Comparison of ENCODE assay signal across 8 cellular contexts in the genomic region with DNA sequence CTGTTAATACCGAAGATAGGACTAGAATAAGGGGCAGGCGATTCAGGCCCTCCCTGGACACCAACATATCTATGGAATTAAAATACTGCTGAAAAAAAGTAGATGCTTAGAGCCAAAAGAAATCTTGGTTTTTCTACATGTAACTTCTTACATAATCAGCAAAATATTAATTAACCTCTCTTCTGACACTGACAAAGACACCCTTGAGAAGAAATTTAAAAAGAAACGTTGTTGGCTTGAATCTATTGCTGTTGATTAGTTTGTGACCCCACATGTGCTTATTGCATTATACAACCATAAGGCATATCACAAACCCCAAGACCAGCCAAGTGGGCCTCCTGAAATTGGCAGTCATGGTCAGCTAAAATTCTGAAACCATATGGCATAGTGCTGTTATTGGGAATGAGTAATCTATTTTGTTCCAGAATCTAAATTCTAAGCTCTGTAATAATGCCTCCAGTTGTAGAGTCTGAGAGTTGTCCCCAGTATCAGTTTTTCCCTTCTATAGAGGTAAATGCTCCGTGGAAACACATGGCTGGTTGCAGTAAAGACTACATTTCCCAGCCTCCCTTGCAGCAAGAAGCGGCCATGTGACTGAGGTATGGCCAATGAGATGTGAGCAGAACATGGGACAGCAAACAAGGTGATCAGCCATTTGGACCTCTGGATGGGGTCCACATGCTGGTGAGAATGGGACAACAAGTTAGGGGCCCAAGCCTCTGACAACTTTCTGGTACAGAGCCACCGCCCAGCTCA. TPM values are rescaled to one million over a fixed set of nuclear protein-coding genes. Genes with fewer than 3 reads are reported as not detected.
DNase-seq lines count a peak whose midpoint lies in the region; ATAC-seq and TF ChIP-seq lines count a peak whose summit lies in the region.

No MANE protein-coding gene starts in this region.

- no peaks in the 10 kb centered on the region for H3K9me3 ChIP-seq in CD4-positive, alpha-beta T cell (ENCODE audit: control insufficient read depth, low read length)
- H3K9me3 ChIP-seq in endodermal cell (ENCODE audit: control insufficient read depth, low read length), result no peaks in the 10 kb centered on the region
- no peaks in the 10 kb centered on the region for H3K9me3 ChIP-seq in gastrocnemius medialis

- in situ Hi-C loops in gastrocnemius medialis (cut with MboI; ENCODE audit: low sequenced_read_pairs in 4 of 4), result loop anchor here in 3 of 4 donors (10.0 to 25.0 kb wide), 2 partner anchors 107 to 180 kb away; no protein-coding TSS in a partner anchor

- peak in 2 of 10 experiments; percentile 7 to 11 for DNase-seq in CD4-positive, alpha-beta T cell
- peak; percentile 54 for DNase-seq in SK-N-DZ (ENCODE audit: low spot score)
- DNase-seq in endodermal cell, result peak; percentile 82
- DNase-seq in gastrocnemius medialis, result peak in 1 of 2 donors; percentile 57
- DNase-seq in mesothelial cell of epicardium (ENCODE audit: low spot score in 2 of 2, unreplicated experiment in 2 of 2), result no peak
- no peak for DNase-seq in NOMO-1 (lab: John Stamatoyannopoulos, UW; ENCODE audit: unreplicated experiment in 2 of 2)

- H3K27ac Mint-ChIP-seq in CD4-positive, alpha-beta T cell, result no peak overlapping the region
- H3K27ac Mint-ChIP-seq in endodermal cell (no peak overlapping the region), mesothelial cell of epicardium (no peak overlapping the region)

- intact Hi-C loops in CD4-positive, alpha-beta T cell (cut with DNase I, micrococcal nuclease), result no loop called here
- intact Hi-C loops in gastrocnemius medialis (cut with DNase I; ENCODE audit: low total_unique reads), result loop anchor here (10.0 kb wide), 1 partner anchor 353 kb away; a partner anchor contains a TSS

- H3K9me3 Mint-ChIP-seq in CD4-positive, alpha-beta T cell, result no peaks in the 10 kb centered on the region
- no peaks in the 10 kb centered on the region for H3K9me3 Mint-ChIP-seq in endodermal cell
- peaks cover 3% of the 10 kb centered on the region for H3K9me3 Mint-ChIP-seq in mesothelial cell of epicardium

- H3K4me1 ChIP-seq in endodermal cell (ENCODE audit: control insufficient read depth, insufficient read depth, low read length) (peaks cover 3% of the 10 kb centered on the region), gastrocnemius medialis (peaks cover 4% of the 10 kb centered on the region in 2 donors)

- no peaks in the 10 kb centered on the region for H3K27me3 ChIP-seq in CD4-positive, alpha-beta T cell (ENCODE audit: control insufficient read depth, insufficient read depth, low read length)
- H3K27me3 ChIP-seq in endodermal cell (ENCODE audit: control insufficient read depth, insufficient read depth, low read length, poor library complexity, severe bottlenecking) (no peaks in the 10 kb centered on the region), gastrocnemius medialis (no peaks in the 10 kb centered on the region)

- peak; percentile 71 for ATAC-seq in CD4-positive, alpha-beta T cell (ENCODE audit: poor library complexity)
- ATAC-seq in HG02885 (IDR thresholded peaks at IDR 0.05; ENCODE audit: poor library complexity, unreplicated experiment) (peak; percentile 55), gastrocnemius medialis (peak; percentile 52 to 70), HG03520 (IDR thresholded peaks at IDR 0.05; ENCODE audit: unreplicated experiment) (no peak)

- no peak for TF ChIP-seq CTCF in CD4-positive, alpha-beta T cell (IDR thresholded peaks at IDR 0.05)
- TF ChIP-seq CTCF in endodermal cell (conservative IDR thresholded peaks at IDR 0.05), result no peak
- no peak for TF ChIP-seq CTCF in gastrocnemius medialis (IDR thresholded peaks at IDR 0.05 in 4 of 5, conservative IDR thresholded peaks at IDR 0.05 in 1 of 5)
- TF ChIP-seq CTCF in mesothelial cell of epicardium (IDR thresholded peaks at IDR 0.05; ENCODE audit: unreplicated experiment), result no peak

- POLR2A ChIA-PET in CD4-positive, alpha-beta T cell (lab: Charles Lee), result interaction anchor here (1.6 kb wide), 1 partner anchor 277 kb away, joined by 5 read pairs; a partner anchor contains a TSS

- H3K27ac ChIP-seq in CD4-positive, alpha-beta T cell (ENCODE audit: low read depth, low read length), result no peak overlapping the region
- no peak overlapping the region for H3K27ac ChIP-seq in endodermal cell (ENCODE audit: low read depth, low read length)
- no peak overlapping the region for H3K27ac ChIP-seq in gastrocnemius medialis

- no peak for TF ChIP-seq POLR2A in gastrocnemius medialis (IDR thresholded peaks at IDR 0.05)

- no peak overlapping the region for H3K9ac ChIP-seq in endodermal cell (ENCODE audit: extremely low read depth, low read length, poor library complexity, severe bottlenecking)

- H3K36me3 ChIP-seq in endodermal cell (ENCODE audit: control insufficient read depth, insufficient read depth, low read length) (no peaks in the 10 kb centered on the region), gastrocnemius medialis (no peaks in the 10 kb centered on the region)

- no peak overlapping the region for H3K4me3 Mint-ChIP-seq in CD4-positive, alpha-beta T cell
- H3K4me3 Mint-ChIP-seq in endodermal cell (no peak overlapping the region), mesothelial cell of epicardium (no peak overlapping the region)

- CTCF ChIA-PET in CD4-positive, alpha-beta T cell (lab: Charles Lee), result interaction anchor here (1.0 kb wide), 1 partner anchor 11 kb away, joined by 3 read pairs; no protein-coding TSS in a partner anchor

- H3K4me1 Mint-ChIP-seq in CD4-positive, alpha-beta T cell (ENCODE audit: low read depth), result peaks cover 18% of the 10 kb centered on the region
- H3K4me1 Mint-ChIP-seq in endodermal cell (no peaks in the 10 kb centered on the region), mesothelial cell of epicardium (peaks cover 7% of the 10 kb centered on the region)

- no peaks in the 10 kb centered on the region for H3K36me3 Mint-ChIP-seq in CD4-positive, alpha-beta T cell (ENCODE audit: low read depth)
- H3K36me3 Mint-ChIP-seq in endodermal cell (ENCODE audit: low read depth), result no peaks in the 10 kb centered on the region
- no peaks in the 10 kb centered on the region for H3K36me3 Mint-ChIP-seq in mesothelial cell of epicardium

- no peak overlapping the region for H3K4me3 ChIP-seq in endodermal cell (ENCODE audit: low read length)
- no peak overlapping the region for H3K4me3 ChIP-seq in gastrocnemius medialis

- H3K27me3 Mint-ChIP-seq in CD4-positive, alpha-beta T cell, result no peaks in the 10 kb centered on the region
- H3K27me3 Mint-ChIP-seq in endodermal cell (ENCODE audit: insufficient read depth) (no peaks in the 10 kb centered on the region), mesothelial cell of epicardium (ENCODE audit: low read depth) (no peaks in the 10 kb centered on the region)

- 73 to 79% methylated on average over 3 to 6 of the region's 6 CpGs for WGBS in endodermal cell (ENCODE audit: insufficient coverage in 1 of 2, insufficient read length in 1 of 2), 2 experiments

RNA-seq across cellular contexts. Expression of a gene that starts 42.4 kb away (rescaled TPM):
- total RNA-seq in CD4-positive, alpha-beta T cell, result 10 to 100 TPM; 82.3 to 82.8 TPM
- 45.0 and 50.5 TPM in 2 replicates for polyA plus RNA-seq in SK-N-DZ (2014; cell fraction: cytosol; rRNA removed)
- 22.1 and 30.4 TPM in 2 replicates for polyA plus RNA-seq in SK-N-DZ (2014; cell fraction: nucleus; rRNA removed)
- total RNA-seq in endodermal cell, result 10 to 100 TPM; 25.4 to 28.7 TPM
- 33.9 TPM for polyA plus RNA-seq in endodermal cell (2013, experiment 1 of 2)
- 30.7 TPM for polyA plus RNA-seq in endodermal cell (2013, experiment 2 of 2)
- total RNA-seq in gastrocnemius medialis, result 10 to 100 TPM; 21.8 to 46.8 (median 44.4) TPM
- 26.2 to 27.7 TPM (median 27.3 TPM) in 3 replicates for total RNA-seq in mesothelial cell of epicardium

Comparison
In these comparisons a context has a peak if more than half of its experiments do, and no peak if none do; other contexts are left out.
1. DNase-seq: peak in SK-N-DZ (single experiment) and endodermal cell (single experiment); none in mesothelial cell of epicardium (0 of 2) and NOMO-1 (0 of 2).